ENCODE assay signal across 29 cellular contexts in the genomic region with DNA sequence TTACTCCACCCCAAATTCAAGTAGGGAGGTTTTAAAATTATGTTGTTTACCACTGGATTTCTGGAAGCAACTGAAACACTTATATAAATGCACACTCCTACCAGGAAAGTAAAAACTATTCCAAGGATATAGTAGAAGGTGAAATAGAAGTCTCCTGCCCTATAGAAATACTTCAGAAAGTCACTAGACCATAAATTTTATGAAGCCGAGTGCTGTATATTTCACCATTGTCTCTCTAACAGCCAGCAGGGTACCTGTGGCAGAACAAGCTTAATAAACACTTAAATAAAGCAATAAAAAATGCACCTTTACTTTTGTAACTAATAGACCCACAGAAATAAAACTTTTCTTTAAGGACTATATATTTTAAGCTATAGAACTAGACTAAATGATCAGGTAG.
"Had no signal": no experiment of that assay in that cellular context is flagged by ENCODE, and none has a peak within 500 bp of the region (broad histone marks: within the 10 kb centered on the region; RNA-seq: fewer than 3 reads in every experiment).

No MANE protein-coding gene starts in this region.

- H3K4me3 ChIP-seq: ascending aorta, cardiac muscle cell, SJSA1 had no signal

- H3K36me3 ChIP-seq: ascending aorta, cardiac muscle cell, SJSA1 had no signal

- H3K27me3 ChIP-seq: ascending aorta, cardiac muscle cell, SJSA1 had no signal

- H3K9ac ChIP-seq: KMS-11, SK-N-SH had no signal

- ATAC-seq: activated CD4-positive, alpha-beta T cell treated with anti-CD3 and anti-CD28 coated beads for 36 hours; activated CD4-positive, CD25-positive, alpha-beta regulatory T cell treated with anti-CD3 and anti-CD28 coated beads, Interleukin-2, amount 50 U/mL, for 24 hours; activated CD8-positive, alpha-beta T cell treated with anti-CD3 and anti-CD28 coated beads, Interleukin-2, amount 10 ng/mL, durations not matched to agents 7 days and 5 days; Panc1; WTC11 had no signal

- H3K27ac ChIP-seq: ascending aorta, cardiac muscle cell, KMS-11, SJSA1 had no signal

- H3K9me3 ChIP-seq: ascending aorta, SJSA1, SK-N-SH had no signal

- DNase-seq: activated CD4-positive, alpha-beta T cell treated with anti-CD3 and anti-CD28 coated beads for 36 hours; activated CD4-positive, alpha-beta T cell treated with anti-CD3 and anti-CD28 coated beads, Interleukin-2, amount 10 ng/mL, durations not matched to agents 7 days and 5 days; activated CD4-positive, alpha-beta T cell treated with anti-CD3 and anti-CD28 coated beads, Interleukin-2, amount 50 U/mL, for 48 hours; activated CD8-positive, alpha-beta T cell treated with anti-CD3 and anti-CD28 coated beads, Interleukin-2, amount 10 ng/mL, durations not matched to agents 7 days and 5 days; activated gamma-delta T cell; activated naive CD4-positive, alpha-beta T cell treated with Interleukin-2 at 50 U/mL for 16 hours; activated naive CD8-positive, alpha-beta T cell treated with anti-CD3 and anti-CD28 coated beads, Interleukin-2, amount 10 ng/mL, durations not matched to agents 7 days and 5 days; activated T-cell treated with anti-CD3 and anti-CD28 coated beads, Interleukin-2, amount 50 U/mL, for 24 hours; amygdala; MM.1S; MV-4-11; NCI-H1092; NCI-H1436 treated with DMSO at 0.1 percent for 48 hours; NCI-H1694 treated with DMSO at 0.1 percent for 48 hours; NCI-H2029; NCI-H2171 treated with DMSO at 0.1 percent for 48 hours; NCI-H226; NCI-H446 treated with DMSO at 0.1 percent for 48 hours; NCI-H524 treated with DMSO at 0.1 percent for 48 hours; SHP77; SK-N-SH had no signal

- FAIRE-seq: TTC549 had no signal

- H3K4me1 ChIP-seq: ascending aorta had no signal
